In genomic region chr11:64500176-64501013, GRCh38 we compare ENCODE assay signal across 15 cellular contexts. TPM values are rescaled to one million over a fixed set of nuclear protein-coding genes. Genes with fewer than 3 reads are reported as not detected.
DNase-seq lines count a peak whose midpoint lies in the region; ATAC-seq and TF ChIP-seq lines count a peak whose summit lies in the region.
"Had no signal": no experiment of that assay in that cellular context is flagged by ENCODE, and none has a peak within 500 bp of the region (broad histone marks: within the 10 kb centered on the region; RNA-seq: fewer than 3 reads in every experiment).

No MANE protein-coding gene starts in this region.

- H3K27me3 ChIP-seq in GM23248 (replicated peaks; ENCODE audit: insufficient read depth) (peaks cover 34% of the 10 kb centered on the region), Panc1 (ENCODE audit: control insufficient read depth, insufficient read depth, low read length) (peaks cover 4% of the 10 kb centered on the region), neutrophil (no peaks in the 10 kb centered on the region), stomach (peaks cover 0 to 67% (median 9%) of the 10 kb centered on the region in 3 donors)

- DNase-seq in GM23248 (peak; percentile 10), NB4 (ENCODE audit: low read depth) (peak; percentile 97), Panc1 (ENCODE audit: low read depth, low spot score) (no peak), stomach (no peak)
- DNase-seq: activated CD4-positive, alpha-beta T cell treated with anti-CD3 and anti-CD28 coated beads for 4 hours; activated naive CD8-positive, alpha-beta T cell treated with anti-CD3 and anti-CD28 coated beads, Interleukin-2, amount 50 U/mL, for 24 hours; C1 segment of cervical spinal cord; central memory CD4-positive, alpha-beta T cell; NCI-H2081; substantia nigra had no signal

- H3K27ac ChIP-seq in GM23248 (no peak overlapping the region), Panc1 (ENCODE audit: low read length) (no peak overlapping the region), neutrophil (peak overlapping the region; percentile 74), stomach (no peak overlapping the region)
- H3K27ac ChIP-seq: foreskin keratinocyte had no signal

- no peak overlapping the region for H2AFZ ChIP-seq in GM23248

- ATAC-seq in Panc1: 0 out of 2 replicates have a peak, but pooled peaks have one; percentile 60
- ATAC-seq in GM19023 (IDR thresholded peaks at IDR 0.05; ENCODE audit: unreplicated experiment): no peak
- ATAC-seq in HG03280 (IDR thresholded peaks at IDR 0.05; ENCODE audit: unreplicated experiment): no peak
- ATAC-seq: activated naive CD8-positive, alpha-beta T cell treated with anti-CD3 and anti-CD28 coated beads, Interleukin-2, amount 50 U/mL, for 24 hours; foreskin keratinocyte; PC-3 had no signal

- in situ Hi-C loops in GM23248 (cut with MboI) (no loop called here), Panc1 (cut with HindIII; ENCODE audit: low pct_unique_long_range_greater_than_20kb, low sequenced_read_pairs) (no loop called here)

- CTCF ChIA-PET in Panc1 (lab: Charles Lee): no interaction called here

- H3K36me3 ChIP-seq in GM23248 (ENCODE audit: low read depth) (no peaks in the 10 kb centered on the region), Panc1 (ENCODE audit: control insufficient read depth, insufficient read depth, low read length) (no peaks in the 10 kb centered on the region), neutrophil (no peaks in the 10 kb centered on the region), stomach (no peaks in the 10 kb centered on the region)

- no peak for TF ChIP-seq EP300 in stomach (IDR thresholded peaks at IDR 0.05)

- POLR2A ChIA-PET in Panc1 (lab: Charles Lee): no interaction called here

- H3K9me3 ChIP-seq in GM23248 (ENCODE audit: low read depth): no peaks in the 10 kb centered on the region
- no peaks in the 10 kb centered on the region for H3K9me3 ChIP-seq in Panc1 (ENCODE audit: control insufficient read depth, insufficient read depth, low read depth, low read length)
- H3K9me3 ChIP-seq in neutrophil: peaks cover 2% of the 10 kb centered on the region
- peaks cover 3 to 13% (median 10%) of the 10 kb centered on the region in 4 donors for H3K9me3 ChIP-seq in stomach

- BruUV-seq in Panc1 (replicated peaks; lab: Mats Ljungman, UMichigan): no TSS peak

- 44 to 51% methylated on average over 26 of the region's 28 CpGs for WGBS in GM23248 (ENCODE audit: low coverage in 1 of 2, low lambda C conversion rate in 2 of 2, missing lambda C conversion rate in 2 of 2), 2 experiments
- WGBS in stomach, 5 donors: 67 to 76% (median 72%) methylated on average over 26 to 28 of the region's 28 CpGs

- no peak for TF ChIP-seq CTCF in NB4 (IDR thresholded peaks at IDR 0.05; ENCODE audit: low read depth, low read length)
- TF ChIP-seq CTCF in Panc1 (IDR thresholded peaks at IDR 0.05): no peak
- no peak for TF ChIP-seq CTCF in neutrophil (IDR thresholded peaks at IDR 0.05)
- no peak for TF ChIP-seq CTCF in stomach (IDR thresholded peaks at IDR 0.05)

- no peaks in the 10 kb centered on the region for H3K9me2 ChIP-seq in GM23248 (ENCODE audit: insufficient read depth)

- H3F3A ChIP-seq in GM23248 (ENCODE audit: insufficient read depth): no peaks in the 10 kb centered on the region

- H3K4me2 ChIP-seq in GM23248 (ENCODE audit: unreplicated experiment): no peak overlapping the region

- H3K9ac ChIP-seq in GM23248: no peak overlapping the region

- H3K4me3 ChIP-seq in GM23248: no peak overlapping the region
- H3K4me3 ChIP-seq in NB4 (ENCODE audit: low read depth, low read length): peak overlapping the region; percentile 78
- no peak overlapping the region for H3K4me3 ChIP-seq in Panc1 (ENCODE audit: low read depth in 2 of 2, low read length in 2 of 2)
- peak overlapping the region in 1 of 2 experiments; percentile 41 for H3K4me3 ChIP-seq in neutrophil (ENCODE audit: low read depth in 1 of 2, low read length in 1 of 2)
- no peak overlapping the region for H3K4me3 ChIP-seq in stomach

- no peaks in the 10 kb centered on the region for H3K79me2 ChIP-seq in GM23248 (ENCODE audit: insufficient read depth)

- peak; percentile 61 for TF ChIP-seq POLR2A in NB4 (IDR thresholded peaks at IDR 0.05; ENCODE audit: extremely low read depth, insufficient read length)
- no peak for TF ChIP-seq POLR2A in stomach (IDR thresholded peaks at IDR 0.05)

- no peaks in the 10 kb centered on the region for H3K4me1 ChIP-seq in GM23248 (ENCODE audit: insufficient read depth)
- no peaks in the 10 kb centered on the region for H3K4me1 ChIP-seq in Panc1 (ENCODE audit: control insufficient read depth, insufficient read depth, low read length)
- H3K4me1 ChIP-seq in neutrophil (ENCODE audit: control insufficient read depth in 1 of 2, insufficient read depth in 1 of 2, low read depth in 1 of 2, low read length in 1 of 2): peaks cover 21 to 26% of the 10 kb centered on the region in 2 experiments
- no peaks in the 10 kb centered on the region for H3K4me1 ChIP-seq in stomach
- H3K4me1 ChIP-seq: foreskin keratinocyte had no signal

- intact Hi-C loops in Panc1 (cut with micrococcal nuclease; ENCODE audit: unreplicated experiment): no loop called here
- intact Hi-C loops in stomach (cut with DNase I; ENCODE audit: low total_unique reads): no loop called here

- H4K20me1 ChIP-seq in GM23248 (ENCODE audit: insufficient read depth): no peaks in the 10 kb centered on the region

RNA-seq across cellular contexts. Expression of gene SLC22A11, which starts 55.3 kb away (rescaled TPM):
- total RNA-seq in GM23248 (2014; rRNA removed; shearing (Covaris generic)): not detected in 2 replicates
- not detected in 2 replicates for polyA plus RNA-seq in GM23248 (2016; fragmentation: Nextera tagmentation; extraction: Ambion mirVana)
- total RNA-seq in Panc1 (2021; ENCODE audit: unreplicated experiment): not detected
- polyA plus RNA-seq in Panc1 (2012; ENCODE audit: insufficient read length): not detected
- total RNA-seq in stomach: not detected
- not detected for polyA plus RNA-seq in stomach
- total RNA-seq: foreskin keratinocyte, PC-3 had no signal
- polyA plus RNA-seq: foreskin keratinocyte had no signal

Comparison
In these comparisons a context has a peak if more than half of its experiments do, and no peak if none do; other contexts are left out.
1. DNase-seq: peak in GM23248 (single experiment) and NB4 (single experiment); none in Panc1 (single experiment) and stomach (single experiment).